8 cellular contexts compared by ENCODE assay signal in genomic region chr3:172490198-172490669, GRCh38. TPM values are rescaled to one million over a fixed set of nuclear protein-coding genes. Genes with fewer than 3 reads are reported as not detected.
DNase-seq lines count a peak whose midpoint lies in the region; ATAC-seq and TF ChIP-seq lines count a peak whose summit lies in the region.
"Not testable (repeated sequence)": the region's sequence is repeated elsewhere in the genome, so short reads cannot be mapped to it uniquely, and the experiment has no call there.

No MANE protein-coding gene starts in this region.

- 28 to 30% methylated on average over 4 of the region's 4 CpGs for WGBS in thyroid gland, 2 donors

- ATAC-seq in HG02938 (IDR thresholded peaks at IDR 0.05; ENCODE audit: unreplicated experiment) (peak; percentile 65), Right ventricle myocardium superior (ENCODE audit: poor library complexity) (peak; percentile 75)

- not testable (repeated sequence) for H3K9me3 ChIP-seq in adipocyte (ENCODE audit: control insufficient read depth, low read length); thyroid gland

- peak; percentile 59 for DNase-seq in GF-D8 (lab: John Stamatoyannopoulos, UW)
- peak; percentile 85 for DNase-seq in NCI-H2107 treated with DMSO at 0.1 percent for 48 hours (lab: John Stamatoyannopoulos, UW; ENCODE audit: unreplicated experiment)
- DNase-seq in T1000 (lab: John Stamatoyannopoulos, UW): peak; percentile 28
- peak; percentile 92 for DNase-seq in adipocyte (ENCODE audit: low read depth)
- peak; percentile 89 for DNase-seq in Right ventricle myocardium superior
- peak; percentile 59 for DNase-seq in pons (ENCODE audit: low spot score)
- DNase-seq in thyroid gland: peak; percentile 73 to 86

- not testable (repeated sequence) for H3K4me1 ChIP-seq in adipocyte (ENCODE audit: control insufficient read depth, insufficient read depth, low read length); thyroid gland

- peak; percentile 37 to 83 (median 72) for TF ChIP-seq CTCF in thyroid gland (IDR thresholded peaks at IDR 0.05)

- intact Hi-C loops in Right ventricle myocardium superior (cut with DNase I): loop anchor here (5.0 kb wide), 1 partner anchor 177 kb away; no protein-coding TSS in a partner anchor
- intact Hi-C loops in thyroid gland (cut with DNase I): not testable (repeated sequence)

- not testable (repeated sequence) for H3K4me3 ChIP-seq in adipocyte (ENCODE audit: low read length); thyroid gland (replicated peaks in 1 of 3)

- H3K9ac ChIP-seq in adipocyte (ENCODE audit: low read length): not testable (repeated sequence)

- TF ChIP-seq POLR2A in thyroid gland (IDR thresholded peaks at IDR 0.05): not testable (repeated sequence)

- not testable (repeated sequence) for H3K36me3 ChIP-seq in adipocyte (ENCODE audit: control insufficient read depth, insufficient read depth, low read length, severe bottlenecking); thyroid gland

- H3K27ac ChIP-seq in thyroid gland: not testable (repeated sequence)

- not testable (repeated sequence) for H3K27me3 ChIP-seq in adipocyte (replicated peaks; ENCODE audit: control insufficient read depth, insufficient read depth, low read length); thyroid gland

RNA-seq across cellular contexts. Expression of gene TNFSF10, which starts 33.0 kb away (rescaled TPM):
- total RNA-seq in Right ventricle myocardium superior: 13.7 TPM
- 100 to 1,000 TPM in 1 of 4 donors, 10 to 100 TPM in 3; 24.4 to 178 (median 61.7) TPM for total RNA-seq in thyroid gland

RNA-seq across cellular contexts. Expression of gene GHSR, which starts 42.0 kb away (rescaled TPM):
- total RNA-seq in Right ventricle myocardium superior: not detected
- total RNA-seq in thyroid gland: not detected

Comparison
In these comparisons a context has a peak if more than half of its experiments do, and no peak if none do; other contexts are left out.
1. DNase-seq: peak in every context shown above with its lines; median percentile 92 in adipocyte; 89 in Right ventricle myocardium superior; 85 in NCI-H2107 treated with DMSO at 0.1 percent for 48 hours; 80 in thyroid gland; 59 in GF-D8; 59 in pons; 28 in T1000.